In genomic region chr12:50568338-50569155, GRCh38 we compare ENCODE assay signal across 2 cellular contexts.
TF ChIP-seq lines count a peak whose summit lies in the region.

No MANE protein-coding gene starts in this region.

TF ChIP-seq in IMR-90, 13 proteins besides CTCF, POLR2A, EP300 and RAD21:
- TF ChIP-seq NFE2L2 (IDR thresholded peaks at IDR 0.05; ENCODE audit: low read depth, low read length) (no peak), ELK1 (IDR thresholded peaks at IDR 0.05; ENCODE audit: borderline replicate concordance, low read depth, low read length) (no peak), CHD1 (IDR thresholded peaks at IDR 0.05; ENCODE audit: low read depth, low read length) (no peak), RFX5 (IDR thresholded peaks at IDR 0.05; ENCODE audit: low read depth, low read length) (no peak), SMC3 (IDR thresholded peaks at IDR 0.05; ENCODE audit: low read depth, low read length) (no peak), MAZ (IDR thresholded peaks at IDR 0.05; ENCODE audit: borderline replicate concordance, low read depth, low read length) (no peak), MAFK (IDR thresholded peaks at IDR 0.05; ENCODE audit: low read depth, low read length) (no peak), FOS (IDR thresholded peaks at IDR 0.05; ENCODE audit: low read depth, low read length) (no peak), MXI1 (IDR thresholded peaks at IDR 0.05; ENCODE audit: borderline replicate concordance, low read depth, low read length) (no peak), RCOR1 (IDR thresholded peaks at IDR 0.05; ENCODE audit: insufficient replicate concordance, low read length) (no peak), CEBPB (IDR thresholded peaks at IDR 0.05; ENCODE audit: low read depth, low read length) (no peak), BHLHE40 (IDR thresholded peaks at IDR 0.05; ENCODE audit: low read depth, low read length) (no peak)
- TF ChIP-seq, protein P1, sequence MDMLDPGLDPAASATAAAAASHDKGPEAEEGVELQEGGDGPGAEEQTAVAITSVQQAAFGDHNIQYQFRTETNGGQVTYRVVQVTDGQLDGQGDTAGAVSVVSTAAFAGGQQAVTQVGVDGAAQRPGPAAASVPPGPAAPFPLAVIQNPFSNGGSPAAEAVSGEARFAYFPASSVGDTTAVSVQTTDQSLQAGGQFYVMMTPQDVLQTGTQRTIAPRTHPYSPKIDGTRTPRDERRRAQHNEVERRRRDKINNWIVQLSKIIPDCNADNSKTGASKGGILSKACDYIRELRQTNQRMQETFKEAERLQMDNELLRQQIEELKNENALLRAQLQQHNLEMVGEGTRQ (IDR thresholded peaks at IDR 0.05; ENCODE audit: low read depth, low read length): no peak

TF ChIP-seq in H1, 55 proteins besides CTCF, POLR2A, EP300 and RAD21:
- TF ChIP-seq CHD1 (IDR thresholded peaks at IDR 0.05; ENCODE audit: low read depth, low read length) (no peak), ZNF274 (IDR thresholded peaks at IDR 0.05; ENCODE audit: borderline replicate concordance, extremely low read depth, low read length) (no peak), TAF7 (optimal IDR thresholded peaks at IDR 0.05; ENCODE audit: borderline replicate concordance, low read depth, low read length) (no peak), CREB1 (IDR thresholded peaks at IDR 0.05) (no peak), SIRT6 (IDR thresholded peaks at IDR 0.05; ENCODE audit: low read length) (no peak), PHF8 (conservative IDR thresholded peaks at IDR 0.05; ENCODE audit: low read depth, low read length) (no peak), RBBP5 (IDR thresholded peaks at IDR 0.05; ENCODE audit: borderline replicate concordance, low read depth, low read length) (no peak), ATF3 (IDR thresholded peaks at IDR 0.05; ENCODE audit: insufficient read depth, low read depth, low read length) (no peak), KDM1A (IDR thresholded peaks at IDR 0.05; ENCODE audit: borderline replicate concordance, low read length) (no peak), CEBPB (IDR thresholded peaks at IDR 0.05; ENCODE audit: low read depth, low read length) (no peak), CBX5 (IDR thresholded peaks at IDR 0.05; ENCODE audit: low read depth, low read length) (no peak)
